Comparison of ENCODE assay signal across 1 cellular context in the genomic region with DNA sequence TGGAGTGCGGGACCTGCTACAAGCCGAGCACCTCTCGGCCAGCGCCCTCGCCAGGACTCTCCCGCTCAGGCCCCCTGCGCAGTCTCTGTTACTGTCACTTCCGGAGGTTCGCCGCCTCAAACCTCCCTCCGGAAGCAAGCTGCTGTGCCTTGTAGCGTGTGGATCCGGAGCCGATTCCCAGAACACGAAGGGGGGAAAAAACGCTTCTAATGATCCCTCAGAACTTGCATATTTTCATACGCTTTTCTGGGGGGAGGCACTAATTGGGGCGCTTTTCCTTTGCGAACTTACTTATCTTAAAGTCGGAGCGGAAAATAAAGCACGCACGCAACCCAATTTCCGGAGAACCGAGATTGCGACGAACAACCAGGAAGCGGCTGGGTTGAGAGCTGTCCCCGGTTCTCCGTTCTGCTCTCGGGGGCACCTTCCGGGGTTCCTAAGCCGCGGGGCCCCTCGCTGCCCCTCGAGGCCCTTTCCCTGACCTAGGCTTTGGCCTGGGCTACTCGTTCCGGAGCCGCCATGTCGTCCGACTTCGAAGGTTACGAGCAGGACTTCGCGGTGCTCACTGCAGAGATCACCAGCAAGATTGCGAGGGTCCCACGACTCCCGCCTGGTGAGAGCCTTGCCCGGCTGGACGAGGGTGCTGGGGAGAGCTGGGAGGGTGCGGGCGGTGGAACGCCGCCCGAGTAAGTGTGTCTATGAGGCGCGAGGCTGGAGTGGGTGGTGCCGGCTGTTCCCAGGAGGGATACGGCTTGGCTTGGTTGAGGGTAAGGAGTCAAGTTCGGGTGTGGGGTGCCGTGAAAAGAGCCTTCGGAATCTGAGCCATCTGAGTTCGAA.
TF ChIP-seq lines count a peak whose summit lies in the region.

A gene (plus strand): TSS at position 361 of the 837 bp plus-strand sequence. CDS start 159 bp downstream, at position 520.
A gene with protein sequence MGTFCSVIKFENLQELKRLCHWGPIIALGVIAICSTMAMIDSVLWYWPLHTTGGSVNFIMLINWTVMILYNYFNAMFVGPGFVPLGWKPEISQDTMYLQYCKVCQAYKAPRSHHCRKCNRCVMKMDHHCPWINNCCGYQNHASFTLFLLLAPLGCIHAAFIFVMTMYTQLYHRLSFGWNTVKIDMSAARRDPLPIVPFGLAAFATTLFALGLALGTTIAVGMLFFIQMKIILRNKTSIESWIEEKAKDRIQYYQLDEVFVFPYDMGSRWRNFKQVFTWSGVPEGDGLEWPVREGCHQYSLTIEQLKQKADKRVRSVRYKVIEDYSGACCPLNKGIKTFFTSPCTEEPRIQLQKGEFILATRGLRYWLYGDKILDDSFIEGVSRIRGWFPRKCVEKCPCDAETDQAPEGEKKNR (minus strand): TSS at position 60 of the 837 bp plus-strand sequence. CDS start 1,478 bp downstream, outside the sequence.

TF ChIP-seq in HepG2, 621 proteins besides CTCF, POLR2A, EP300 and RAD21 (continued from another document and continues in another):
- TF ChIP-seq, protein P1, sequence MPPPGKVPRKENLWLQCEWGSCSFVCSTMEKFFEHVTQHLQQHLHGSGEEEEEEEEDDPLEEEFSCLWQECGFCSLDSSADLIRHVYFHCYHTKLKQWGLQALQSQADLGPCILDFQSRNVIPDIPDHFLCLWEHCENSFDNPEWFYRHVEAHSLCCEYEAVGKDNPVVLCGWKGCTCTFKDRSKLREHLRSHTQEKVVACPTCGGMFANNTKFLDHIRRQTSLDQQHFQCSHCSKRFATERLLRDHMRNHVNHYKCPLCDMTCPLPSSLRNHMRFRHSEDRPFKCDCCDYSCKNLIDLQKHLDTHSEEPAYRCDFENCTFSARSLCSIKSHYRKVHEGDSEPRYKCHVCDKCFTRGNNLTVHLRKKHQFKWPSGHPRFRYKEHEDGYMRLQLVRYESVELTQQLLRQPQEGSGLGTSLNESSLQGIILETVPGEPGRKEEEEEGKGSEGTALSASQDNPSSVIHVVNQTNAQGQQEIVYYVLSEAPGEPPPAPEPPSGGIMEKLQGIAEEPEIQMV (CRISPR knock-in tag; IDR thresholded peaks at IDR 0.05; ENCODE audit: low read depth), result no peak
- TF ChIP-seq ZNF451 (CRISPR knock-in tag; IDR thresholded peaks at IDR 0.05) (no peak), ZMYM2 (CRISPR knock-in tag; IDR thresholded peaks at IDR 0.05) (no peak), ZNF430 (CRISPR knock-in tag; IDR thresholded peaks at IDR 0.05) (0 out of 2 replicates have a peak, but pooled peaks have one; percentile 62), ZNF788 (CRISPR knock-in tag; IDR thresholded peaks at IDR 0.05; ENCODE audit: borderline replicate concordance) (no peak; the same call in 1 of the 2 replicates), ZNF670 (CRISPR knock-in tag; IDR thresholded peaks at IDR 0.05; ENCODE audit: borderline replicate concordance) (peak; percentile 87), ZNF225 (CRISPR knock-in tag; IDR thresholded peaks at IDR 0.05) (peak; percentile 12; the same call in 1 of the 2 replicates), ATM (IDR thresholded peaks at IDR 0.05; ENCODE audit: borderline replicate concordance) (no peak), ZEB1 (IDR thresholded peaks at IDR 0.05; ENCODE audit: insufficient replicate concordance, low read depth) (no peak), SMARCE1 (IDR thresholded peaks at IDR 0.05; ENCODE audit: borderline replicate concordance) (no peak), NCOA2 (CRISPR knock-in tag; IDR thresholded peaks at IDR 0.05) (no peak), ZMYM3 (CRISPR knock-in tag; IDR thresholded peaks at IDR 0.05) (no peak), AGO2 (optimal IDR thresholded peaks at IDR 0.05; ENCODE audit: low read depth, low read length) (peak; percentile 38), ZNF501 (CRISPR knock-in tag; IDR thresholded peaks at IDR 0.05) (peak; percentile 91), CENPX (CRISPR knock-in tag; IDR thresholded peaks at IDR 0.05) (no peak), ARID2 (CRISPR knock-in tag; IDR thresholded peaks at IDR 0.05; ENCODE audit: borderline replicate concordance) (no peak), KDM2A (CRISPR knock-in tag; IDR thresholded peaks at IDR 0.05; ENCODE audit: borderline replicate concordance, low read depth) (peak; percentile 41), ZFP36 (IDR thresholded peaks at IDR 0.05; ENCODE audit: borderline replicate concordance, low read depth, low read length, partially characterized antibody) (no peak), MXI1 (IDR thresholded peaks at IDR 0.05; ENCODE audit: borderline replicate concordance, low read depth, low read length) (0 out of 3 replicates have a peak, but pooled peaks have one; percentile 50), ZNF224 (CRISPR knock-in tag; IDR thresholded peaks at IDR 0.05) (no peak), ZNF468 (CRISPR knock-in tag; IDR thresholded peaks at IDR 0.05) (no peak), MTA3 (CRISPR knock-in tag; IDR thresholded peaks at IDR 0.05) (no peak), MED8 (CRISPR knock-in tag; IDR thresholded peaks at IDR 0.05; ENCODE audit: insufficient replicate concordance) (no peak)
- TF ChIP-seq, protein P2, sequence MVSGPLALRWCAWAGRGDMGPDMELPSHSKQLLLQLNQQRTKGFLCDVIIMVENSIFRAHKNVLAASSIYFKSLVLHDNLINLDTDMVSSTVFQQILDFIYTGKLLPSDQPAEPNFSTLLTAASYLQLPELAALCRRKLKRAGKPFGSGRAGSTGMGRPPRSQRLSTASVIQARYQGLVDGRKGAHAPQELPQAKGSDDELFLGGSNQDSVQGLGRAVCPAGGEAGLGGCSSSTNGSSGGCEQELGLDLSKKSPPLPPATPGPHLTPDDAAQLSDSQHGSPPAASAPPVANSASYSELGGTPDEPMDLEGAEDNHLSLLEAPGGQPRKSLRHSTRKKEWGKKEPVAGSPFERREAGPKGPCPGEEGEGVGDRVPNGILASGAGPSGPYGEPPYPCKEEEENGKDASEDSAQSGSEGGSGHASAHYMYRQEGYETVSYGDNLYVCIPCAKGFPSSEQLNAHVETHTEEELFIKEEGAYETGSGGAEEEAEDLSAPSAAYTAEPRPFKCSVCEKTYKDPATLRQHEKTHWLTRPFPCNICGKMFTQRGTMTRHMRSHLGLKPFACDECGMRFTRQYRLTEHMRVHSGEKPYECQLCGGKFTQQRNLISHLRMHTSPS (CRISPR knock-in tag; IDR thresholded peaks at IDR 0.05; ENCODE audit: low read depth), result no peak
- TF ChIP-seq, protein P3, sequence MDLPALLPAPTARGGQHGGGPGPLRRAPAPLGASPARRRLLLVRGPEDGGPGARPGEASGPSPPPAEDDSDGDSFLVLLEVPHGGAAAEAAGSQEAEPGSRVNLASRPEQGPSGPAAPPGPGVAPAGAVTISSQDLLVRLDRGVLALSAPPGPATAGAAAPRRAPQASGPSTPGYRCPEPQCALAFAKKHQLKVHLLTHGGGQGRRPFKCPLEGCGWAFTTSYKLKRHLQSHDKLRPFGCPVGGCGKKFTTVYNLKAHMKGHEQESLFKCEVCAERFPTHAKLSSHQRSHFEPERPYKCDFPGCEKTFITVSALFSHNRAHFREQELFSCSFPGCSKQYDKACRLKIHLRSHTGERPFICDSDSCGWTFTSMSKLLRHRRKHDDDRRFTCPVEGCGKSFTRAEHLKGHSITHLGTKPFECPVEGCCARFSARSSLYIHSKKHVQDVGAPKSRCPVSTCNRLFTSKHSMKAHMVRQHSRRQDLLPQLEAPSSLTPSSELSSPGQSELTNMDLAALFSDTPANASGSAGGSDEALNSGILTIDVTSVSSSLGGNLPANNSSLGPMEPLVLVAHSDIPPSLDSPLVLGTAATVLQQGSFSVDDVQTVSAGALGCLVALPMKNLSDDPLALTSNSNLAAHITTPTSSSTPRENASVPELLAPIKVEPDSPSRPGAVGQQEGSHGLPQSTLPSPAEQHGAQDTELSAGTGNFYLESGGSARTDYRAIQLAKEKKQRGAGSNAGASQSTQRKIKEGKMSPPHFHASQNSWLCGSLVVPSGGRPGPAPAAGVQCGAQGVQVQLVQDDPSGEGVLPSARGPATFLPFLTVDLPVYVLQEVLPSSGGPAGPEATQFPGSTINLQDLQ (CRISPR knock-in tag; IDR thresholded peaks at IDR 0.05), result no peak
- TF ChIP-seq, protein P4, sequence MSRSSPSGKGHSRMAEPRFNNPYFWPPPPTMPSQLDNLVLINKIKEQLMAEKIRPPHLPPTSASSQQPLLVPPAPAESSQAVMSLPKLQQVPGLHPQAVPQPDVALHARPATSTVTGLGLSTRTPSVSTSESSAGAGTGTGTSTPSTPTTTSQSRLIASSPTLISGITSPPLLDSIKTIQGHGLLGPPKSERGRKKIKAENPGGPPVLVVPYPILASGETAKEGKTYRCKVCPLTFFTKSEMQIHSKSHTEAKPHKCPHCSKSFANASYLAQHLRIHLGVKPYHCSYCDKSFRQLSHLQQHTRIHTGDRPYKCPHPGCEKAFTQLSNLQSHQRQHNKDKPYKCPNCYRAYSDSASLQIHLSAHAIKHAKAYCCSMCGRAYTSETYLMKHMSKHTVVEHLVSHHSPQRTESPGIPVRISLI (CRISPR knock-in tag; IDR thresholded peaks at IDR 0.05; ENCODE audit: borderline replicate concordance), result 0 out of 2 replicates have a peak, but pooled peaks have one; percentile 37
- TF ChIP-seq, protein P5, sequence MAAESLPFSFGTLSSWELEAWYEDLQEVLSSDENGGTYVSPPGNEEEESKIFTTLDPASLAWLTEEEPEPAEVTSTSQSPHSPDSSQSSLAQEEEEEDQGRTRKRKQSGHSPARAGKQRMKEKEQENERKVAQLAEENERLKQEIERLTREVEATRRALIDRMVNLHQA (CRISPR knock-in tag; IDR thresholded peaks at IDR 0.05), result no peak
- TF ChIP-seq, protein P6, sequence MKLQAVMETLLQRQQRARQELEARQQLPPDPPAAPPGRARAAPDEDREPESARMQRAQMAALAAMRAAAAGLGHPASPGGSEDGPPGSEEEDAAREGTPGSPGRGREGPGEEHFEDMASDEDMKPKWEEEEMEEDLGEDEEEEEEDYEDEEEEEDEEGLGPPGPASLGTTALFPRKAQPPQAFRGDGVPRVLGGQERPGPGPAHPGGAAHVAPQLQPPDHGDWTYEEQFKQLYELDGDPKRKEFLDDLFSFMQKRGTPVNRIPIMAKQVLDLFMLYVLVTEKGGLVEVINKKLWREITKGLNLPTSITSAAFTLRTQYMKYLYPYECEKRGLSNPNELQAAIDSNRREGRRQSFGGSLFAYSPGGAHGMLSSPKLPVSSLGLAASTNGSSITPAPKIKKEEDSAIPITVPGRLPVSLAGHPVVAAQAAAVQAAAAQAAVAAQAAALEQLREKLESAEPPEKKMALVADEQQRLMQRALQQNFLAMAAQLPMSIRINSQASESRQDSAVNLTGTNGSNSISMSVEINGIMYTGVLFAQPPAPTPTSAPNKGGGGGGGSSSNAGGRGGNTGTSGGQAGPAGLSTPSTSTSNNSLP (IDR thresholded peaks at IDR 0.05; ENCODE audit: low read depth, low read length), result no peak
- TF ChIP-seq, protein P7, sequence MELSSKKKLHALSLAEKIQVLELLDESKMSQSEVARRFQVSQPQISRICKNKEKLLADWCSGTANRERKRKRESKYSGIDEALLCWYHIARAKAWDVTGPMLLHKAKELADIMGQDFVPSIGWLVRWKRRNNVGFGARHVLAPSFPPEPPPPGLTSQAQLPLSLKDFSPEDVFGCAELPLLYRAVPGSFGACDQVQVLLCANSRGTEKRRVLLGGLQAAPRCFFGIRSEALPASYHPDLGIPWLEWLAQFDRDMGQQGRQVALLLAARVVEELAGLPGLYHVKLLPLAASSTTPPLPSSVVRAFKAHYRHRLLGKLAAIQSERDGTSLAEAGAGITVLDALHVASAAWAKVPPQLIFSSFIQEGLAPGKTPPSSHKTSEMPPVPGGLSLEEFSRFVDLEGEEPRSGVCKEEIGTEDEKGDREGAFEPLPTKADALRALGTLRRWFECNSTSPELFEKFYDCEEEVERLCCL (CRISPR knock-in tag; IDR thresholded peaks at IDR 0.05; ENCODE audit: borderline replicate concordance), result no peak
- TF ChIP-seq, protein P8, sequence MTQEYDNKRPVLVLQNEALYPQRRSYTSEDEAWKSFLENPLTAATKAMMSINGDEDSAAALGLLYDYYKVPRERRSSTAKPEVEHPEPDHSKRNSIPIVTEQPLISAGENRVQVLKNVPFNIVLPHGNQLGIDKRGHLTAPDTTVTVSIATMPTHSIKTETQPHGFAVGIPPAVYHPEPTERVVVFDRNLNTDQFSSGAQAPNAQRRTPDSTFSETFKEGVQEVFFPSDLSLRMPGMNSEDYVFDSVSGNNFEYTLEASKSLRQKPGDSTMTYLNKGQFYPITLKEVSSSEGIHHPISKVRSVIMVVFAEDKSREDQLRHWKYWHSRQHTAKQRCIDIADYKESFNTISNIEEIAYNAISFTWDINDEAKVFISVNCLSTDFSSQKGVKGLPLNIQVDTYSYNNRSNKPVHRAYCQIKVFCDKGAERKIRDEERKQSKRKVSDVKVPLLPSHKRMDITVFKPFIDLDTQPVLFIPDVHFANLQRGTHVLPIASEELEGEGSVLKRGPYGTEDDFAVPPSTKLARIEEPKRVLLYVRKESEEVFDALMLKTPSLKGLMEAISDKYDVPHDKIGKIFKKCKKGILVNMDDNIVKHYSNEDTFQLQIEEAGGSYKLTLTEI (CRISPR knock-in tag; conservative IDR thresholded peaks at IDR 0.05), result no peak
- TF ChIP-seq, protein P9, sequence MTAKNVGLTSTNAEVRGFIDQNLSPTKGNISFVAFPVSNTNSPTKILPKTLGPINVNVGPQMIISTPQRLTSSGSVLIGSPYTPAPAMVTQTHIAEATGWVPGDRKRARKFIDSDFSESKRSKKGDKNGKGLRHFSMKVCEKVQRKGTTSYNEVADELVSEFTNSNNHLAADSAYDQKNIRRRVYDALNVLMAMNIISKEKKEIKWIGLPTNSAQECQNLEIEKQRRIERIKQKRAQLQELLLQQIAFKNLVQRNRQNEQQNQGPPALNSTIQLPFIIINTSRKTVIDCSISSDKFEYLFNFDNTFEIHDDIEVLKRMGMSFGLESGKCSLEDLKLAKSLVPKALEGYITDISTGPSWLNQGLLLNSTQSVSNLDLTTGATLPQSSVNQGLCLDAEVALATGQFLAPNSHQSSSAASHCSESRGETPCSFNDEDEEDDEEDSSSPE (CRISPR knock-in tag; IDR thresholded peaks at IDR 0.05), result peak; percentile 64
- TF ChIP-seq, protein P10, sequence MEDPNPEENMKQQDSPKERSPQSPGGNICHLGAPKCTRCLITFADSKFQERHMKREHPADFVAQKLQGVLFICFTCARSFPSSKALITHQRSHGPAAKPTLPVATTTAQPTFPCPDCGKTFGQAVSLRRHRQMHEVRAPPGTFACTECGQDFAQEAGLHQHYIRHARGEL (CRISPR knock-in tag; IDR thresholded peaks at IDR 0.05), result no peak
- TF ChIP-seq, protein P11, sequence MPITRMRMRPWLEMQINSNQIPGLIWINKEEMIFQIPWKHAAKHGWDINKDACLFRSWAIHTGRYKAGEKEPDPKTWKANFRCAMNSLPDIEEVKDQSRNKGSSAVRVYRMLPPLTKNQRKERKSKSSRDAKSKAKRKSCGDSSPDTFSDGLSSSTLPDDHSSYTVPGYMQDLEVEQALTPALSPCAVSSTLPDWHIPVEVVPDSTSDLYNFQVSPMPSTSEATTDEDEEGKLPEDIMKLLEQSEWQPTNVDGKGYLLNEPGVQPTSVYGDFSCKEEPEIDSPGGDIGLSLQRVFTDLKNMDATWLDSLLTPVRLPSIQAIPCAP (CRISPR knock-in tag; IDR thresholded peaks at IDR 0.05; ENCODE audit: low read depth), result no peak
